17 cellular contexts compared by ENCODE assay signal in genomic region chr3:51712020-51712385, GRCh38. TPM values are rescaled to one million over a fixed set of nuclear protein-coding genes. Genes with fewer than 3 reads are reported as not detected.
"Had no signal": no experiment of that assay in that cellular context is flagged by ENCODE, and none has a peak within 500 bp of the region (broad histone marks: within the 10 kb centered on the region; RNA-seq: fewer than 3 reads in every experiment).

No MANE protein-coding gene starts in this region.

- H3K4me1 ChIP-seq: colonic mucosa, prostate gland had no signal

- H3K9me3 ChIP-seq: colonic mucosa, left lung, prostate gland, right atrium auricular region, transverse colon had no signal

- H3K27me3 ChIP-seq: colonic mucosa, right atrium auricular region had no signal

- H3K27ac ChIP-seq: brain microvascular endothelial cell, colonic mucosa, left lung, prostate gland, right atrium auricular region, skin epidermis, transverse colon had no signal

- FAIRE-seq: endometrium, frontal cortex had no signal

- H3K36me3 ChIP-seq: brain microvascular endothelial cell, colonic mucosa, left lung, prostate gland, right atrium auricular region, transverse colon had no signal

- DNase-seq: activated CD4-positive, alpha-beta T cell treated with anti-CD3 and anti-CD28 coated beads for 4 hours; activated CD8-positive, alpha-beta T cell treated with anti-CD3 and anti-CD28 coated beads, Interleukin-2, amount 10 ng/mL, durations not matched to agents 7 days and 5 days; activated naive CD4-positive, alpha-beta T cell treated with Interleukin-2 at 50 U/mL for 16 hours; activated naive CD8-positive, alpha-beta T cell treated with anti-CD3 and anti-CD28 coated beads, Interleukin-2, amount 50 U/mL, for 24 hours; brain microvascular endothelial cell; left lung; midbrain; stimulated activated naive CD8-positive, alpha-beta T cell treated with anti-CD3 and anti-CD28 coated beads, Interleukin-15, Interleukin-2, amounts not matched to agents 100 U/mL and 50 U/mL, for 24 hours; SW 1271; transverse colon had no signal

- ATAC-seq: activated CD8-positive, alpha-beta T cell treated with anti-CD3 and anti-CD28 coated beads, Interleukin-2, amount 10 ng/mL, durations not matched to agents 7 days and 5 days; activated naive CD8-positive, alpha-beta T cell treated with anti-CD3 and anti-CD28 coated beads, Interleukin-2, amount 50 U/mL, for 24 hours; left lung; stimulated activated naive CD8-positive, alpha-beta T cell treated with anti-CD3 and anti-CD28 coated beads, Interleukin-15, Interleukin-2, amounts not matched to agents 100 U/mL and 50 U/mL, for 24 hours had no signal

- H3K4me3 ChIP-seq: colonic mucosa, left lung, prostate gland, right atrium auricular region, skin epidermis, transverse colon had no signal

RNA-seq across cellular contexts. Expression of gene GRM2, which starts 5.1 kb away (rescaled TPM):
- total RNA-seq: kidney epithelial cell had no signal
